In the genomic region with DNA sequence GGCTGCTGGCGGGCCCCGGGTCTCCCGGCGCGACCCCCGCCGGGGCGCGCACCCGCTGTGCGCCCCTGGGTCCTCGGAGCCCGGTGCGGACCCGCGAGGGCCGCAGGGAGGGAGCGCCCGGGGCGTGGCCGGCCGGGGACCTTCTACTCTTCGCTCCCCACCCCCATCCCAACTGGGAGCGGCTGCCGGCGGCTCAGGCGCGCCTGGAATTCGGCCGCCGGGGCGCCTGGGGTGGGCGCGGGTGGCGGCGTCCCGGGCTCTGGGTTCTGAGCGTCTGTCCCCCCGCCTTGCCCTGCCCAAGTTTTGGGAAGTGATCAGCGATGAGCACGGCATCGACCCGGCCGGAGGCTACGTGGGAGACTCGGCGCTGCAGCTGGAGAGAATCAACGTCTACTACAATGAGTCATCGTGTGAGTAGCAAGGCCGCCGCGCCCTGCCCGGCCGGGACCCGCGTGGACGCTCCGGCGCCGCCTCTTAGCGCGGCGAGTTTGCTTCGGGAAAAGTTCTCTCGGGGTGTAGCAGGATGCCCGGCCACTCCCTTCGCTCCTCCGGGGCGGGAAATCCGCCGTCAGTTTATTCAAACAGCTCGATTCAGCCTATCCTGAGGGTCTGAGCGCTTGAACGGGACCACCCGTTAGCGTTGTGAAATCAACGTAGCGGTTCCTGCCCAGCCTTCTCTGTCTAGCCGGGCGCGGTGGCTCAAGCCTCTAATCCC, we compare ENCODE assay signal across 1 cellular context.
TF ChIP-seq lines count a peak whose summit lies in the region.

No MANE protein-coding gene starts in this region.

TF ChIP-seq in K562, 482 proteins besides CTCF, POLR2A, EP300 and RAD21 (continued from another document and continues in another):
- TF ChIP-seq CREB3L1 (IDR thresholded peaks at IDR 0.05; ENCODE audit: borderline replicate concordance, low read depth) (peak; percentile 69; the same call in 1 of the 2 replicates), JUNB (CRISPR knock-in tag; conservative IDR thresholded peaks at IDR 0.05) (peak; percentile 69; the same call in 1 of the 2 replicates), ARID2 (IDR thresholded peaks at IDR 0.05) (no peak), ETV1 (tag; conservative IDR thresholded peaks at IDR 0.05; ENCODE audit: low read depth) (no peak), NFE2 (IDR thresholded peaks at IDR 0.05; ENCODE audit: low read depth) (peak; percentile 57), MEF2D (tag; conservative IDR thresholded peaks at IDR 0.05; ENCODE audit: low read depth) (no peak), MYNN (IDR thresholded peaks at IDR 0.05) (no peak), MYNN (CRISPR knock-in tag; IDR thresholded peaks at IDR 0.05) (no peak), ARNT (IDR thresholded peaks at IDR 0.05) (no peak), SUPT5H (IDR thresholded peaks at IDR 0.05) (peak; percentile 15; the same call in 1 of the 2 replicates), TAF7 (tag; IDR thresholded peaks at IDR 0.05) (no peak), PTTG1 (tag; IDR thresholded peaks at IDR 0.05; ENCODE audit: low read depth) (no peak), PTBP1 (IDR thresholded peaks at IDR 0.05; ENCODE audit: low read depth, low read length) (no peak), ZNF445 (CRISPR knock-in tag; IDR thresholded peaks at IDR 0.05; ENCODE audit: low read depth) (no peak), TRIM25 (IDR thresholded peaks at IDR 0.05; ENCODE audit: borderline replicate concordance) (no peak), TFAM (CRISPR knock-in tag; conservative IDR thresholded peaks at IDR 0.05) (no peak), FOXJ2 (tag; IDR thresholded peaks at IDR 0.05) (no peak), CCAR2 (IDR thresholded peaks at IDR 0.05; ENCODE audit: low read depth, low read length) (no peak), L3MBTL2 (IDR thresholded peaks at IDR 0.05) (peak; percentile 93), KLF6 (CRISPR knock-in tag; IDR thresholded peaks at IDR 0.05; ENCODE audit: borderline replicate concordance) (no peak), LCOR (CRISPR knock-in tag; IDR thresholded peaks at IDR 0.05) (no peak), CBX3 (IDR thresholded peaks at IDR 0.05; ENCODE audit: borderline replicate concordance in 1 of 2, low read length in 2 of 2) (no peak), NCOR1 (IDR thresholded peaks at IDR 0.05) (no peak), AFF1 (IDR thresholded peaks at IDR 0.05; ENCODE audit: low read depth in 1 of 2, partially characterized antibody in 2 of 2) (no peak), NCOA1 (IDR thresholded peaks at IDR 0.05; ENCODE audit: low read depth) (no peak), IFI16 (CRISPR knock-in tag; IDR thresholded peaks at IDR 0.05) (no peak), GABPA (tag; conservative IDR thresholded peaks at IDR 0.05; ENCODE audit: low read depth) (no peak), RREB1 (CRISPR knock-in tag; IDR thresholded peaks at IDR 0.05) (0 out of 2 replicates have a peak, but pooled peaks have one; percentile 55), SMARCB1 (IDR thresholded peaks at IDR 0.05; ENCODE audit: insufficient read length, low read depth) (no peak), ZNF282 (CRISPR knock-in tag; IDR thresholded peaks at IDR 0.05) (no peak), RBM34 (IDR thresholded peaks at IDR 0.05; ENCODE audit: borderline replicate concordance, insufficient read depth, low read length) (no peak), ZNF324 (CRISPR knock-in tag; IDR thresholded peaks at IDR 0.05) (no peak), ZNF197 (CRISPR knock-in tag; IDR thresholded peaks at IDR 0.05; ENCODE audit: low read depth) (no peak), RFX7 (CRISPR knock-in tag; IDR thresholded peaks at IDR 0.05) (no peak), RBM17 (IDR thresholded peaks at IDR 0.05; ENCODE audit: borderline replicate concordance, low read depth, low read length) (no peak), POLR3A (IDR thresholded peaks at IDR 0.05; ENCODE audit: borderline replicate concordance, extremely low read depth, insufficient read depth, insufficient read length) (no peak), GATA2 (CRISPR knock-in tag; IDR thresholded peaks at IDR 0.05) (no peak), DMBX1 (CRISPR knock-in tag; IDR thresholded peaks at IDR 0.05; ENCODE audit: borderline replicate concordance) (no peak), CCNT2 (IDR thresholded peaks at IDR 0.05; ENCODE audit: borderline replicate concordance, extremely low read depth, insufficient read length, low read depth, low read length) (peak; percentile 21)
- TF ChIP-seq, protein P1, sequence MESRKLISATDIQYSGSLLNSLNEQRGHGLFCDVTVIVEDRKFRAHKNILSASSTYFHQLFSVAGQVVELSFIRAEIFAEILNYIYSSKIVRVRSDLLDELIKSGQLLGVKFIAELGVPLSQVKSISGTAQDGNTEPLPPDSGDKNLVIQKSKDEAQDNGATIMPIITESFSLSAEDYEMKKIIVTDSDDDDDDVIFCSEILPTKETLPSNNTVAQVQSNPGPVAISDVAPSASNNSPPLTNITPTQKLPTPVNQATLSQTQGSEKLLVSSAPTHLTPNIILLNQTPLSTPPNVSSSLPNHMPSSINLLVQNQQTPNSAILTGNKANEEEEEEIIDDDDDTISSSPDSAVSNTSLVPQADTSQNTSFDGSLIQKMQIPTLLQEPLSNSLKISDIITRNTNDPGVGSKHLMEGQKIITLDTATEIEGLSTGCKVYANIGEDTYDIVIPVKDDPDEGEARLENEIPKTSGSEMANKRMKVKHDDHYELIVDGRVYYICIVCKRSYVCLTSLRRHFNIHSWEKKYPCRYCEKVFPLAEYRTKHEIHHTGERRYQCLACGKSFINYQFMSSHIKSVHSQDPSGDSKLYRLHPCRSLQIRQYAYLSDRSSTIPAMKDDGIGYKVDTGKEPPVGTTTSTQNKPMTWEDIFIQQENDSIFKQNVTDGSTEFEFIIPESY (CRISPR knock-in tag; IDR thresholded peaks at IDR 0.05): peak; percentile 23; the same call in 1 of the 2 replicates
- TF ChIP-seq, protein P2, sequence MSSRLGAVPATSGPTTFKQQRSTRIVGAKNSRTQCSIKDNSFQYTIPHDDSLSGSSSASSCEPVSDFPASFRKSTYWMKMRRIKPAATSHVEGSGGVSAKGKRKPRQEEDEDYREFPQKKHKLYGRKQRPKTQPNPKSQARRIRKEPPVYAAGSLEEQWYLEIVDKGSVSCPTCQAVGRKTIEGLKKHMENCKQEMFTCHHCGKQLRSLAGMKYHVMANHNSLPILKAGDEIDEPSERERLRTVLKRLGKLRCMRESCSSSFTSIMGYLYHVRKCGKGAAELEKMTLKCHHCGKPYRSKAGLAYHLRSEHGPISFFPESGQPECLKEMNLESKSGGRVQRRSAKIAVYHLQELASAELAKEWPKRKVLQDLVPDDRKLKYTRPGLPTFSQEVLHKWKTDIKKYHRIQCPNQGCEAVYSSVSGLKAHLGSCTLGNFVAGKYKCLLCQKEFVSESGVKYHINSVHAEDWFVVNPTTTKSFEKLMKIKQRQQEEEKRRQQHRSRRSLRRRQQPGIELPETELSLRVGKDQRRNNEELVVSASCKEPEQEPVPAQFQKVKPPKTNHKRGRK (tag; IDR thresholded peaks at IDR 0.05): no peak
- TF ChIP-seq, protein P3, sequence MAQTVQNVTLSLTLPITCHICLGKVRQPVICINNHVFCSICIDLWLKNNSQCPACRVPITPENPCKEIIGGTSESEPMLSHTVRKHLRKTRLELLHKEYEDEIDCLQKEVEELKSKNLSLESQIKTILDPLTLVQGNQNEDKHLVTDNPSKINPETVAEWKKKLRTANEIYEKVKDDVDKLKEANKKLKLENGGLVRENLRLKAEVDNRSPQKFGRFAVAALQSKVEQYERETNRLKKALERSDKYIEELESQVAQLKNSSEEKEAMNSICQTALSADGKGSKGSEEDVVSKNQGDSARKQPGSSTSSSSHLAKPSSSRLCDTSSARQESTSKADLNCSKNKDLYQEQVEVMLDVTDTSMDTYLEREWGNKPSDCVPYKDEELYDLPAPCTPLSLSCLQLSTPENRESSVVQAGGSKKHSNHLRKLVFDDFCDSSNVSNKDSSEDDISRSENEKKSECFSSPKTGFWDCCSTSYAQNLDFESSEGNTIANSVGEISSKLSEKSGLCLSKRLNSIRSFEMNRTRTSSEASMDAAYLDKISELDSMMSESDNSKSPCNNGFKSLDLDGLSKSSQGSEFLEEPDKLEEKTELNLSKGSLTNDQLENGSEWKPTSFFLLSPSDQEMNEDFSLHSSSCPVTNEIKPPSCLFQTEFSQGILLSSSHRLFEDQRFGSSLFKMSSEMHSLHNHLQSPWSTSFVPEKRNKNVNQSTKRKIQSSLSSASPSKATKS (CRISPR knock-in tag; IDR thresholded peaks at IDR 0.05): no peak
